8 cellular contexts compared by ENCODE assay signal in genomic region chr11:116986521-116987105, GRCh38.
A peak's percentile ranks its signal among the peaks of the same experiment; 100 is the strongest.
DNase-seq lines count a peak whose midpoint lies in the region; ATAC-seq and FAIRE-seq lines count a peak whose summit lies in the region.

No MANE protein-coding gene starts in this region.

- ATAC-seq in GM18498 (IDR thresholded peaks at IDR 0.05; ENCODE audit: unreplicated experiment) = peak; percentile 68
- peak; percentile 70 for ATAC-seq in HG02798 (IDR thresholded peaks at IDR 0.05; ENCODE audit: poor library complexity, unreplicated experiment)
- no peak for ATAC-seq in HG02840 (IDR thresholded peaks at IDR 0.05; ENCODE audit: low FRiP score, unreplicated experiment)

- peak; percentile 91 for FAIRE-seq in RCC 7860 (lab: Jason Lieb, UNC)

- DNase-seq in RCC 7860 (ENCODE audit: low spot score) (peak; percentile 79), epithelial cell of prostate (ENCODE audit: low read depth, low spot score) (peak; percentile 83), renal cortical epithelial cell (ENCODE audit: low read depth) (peak; percentile 83), NCI-H1105 (lab: John Stamatoyannopoulos, UW) (no peak), globus pallidus (ENCODE audit: low spot score) (no peak)

- H3K27ac ChIP-seq in epithelial cell of prostate = peak overlapping the region; percentile 80

Comparison
In these comparisons a context has a peak if more than half of its experiments do, and no peak if none do; other contexts are left out.
1. DNase-seq: peak in RCC 7860 (single experiment), epithelial cell of prostate (single experiment) and renal cortical epithelial cell (single experiment); none in NCI-H1105 (single experiment) and globus pallidus (single experiment).